9 cellular contexts compared by ENCODE assay signal in the genomic region with DNA sequence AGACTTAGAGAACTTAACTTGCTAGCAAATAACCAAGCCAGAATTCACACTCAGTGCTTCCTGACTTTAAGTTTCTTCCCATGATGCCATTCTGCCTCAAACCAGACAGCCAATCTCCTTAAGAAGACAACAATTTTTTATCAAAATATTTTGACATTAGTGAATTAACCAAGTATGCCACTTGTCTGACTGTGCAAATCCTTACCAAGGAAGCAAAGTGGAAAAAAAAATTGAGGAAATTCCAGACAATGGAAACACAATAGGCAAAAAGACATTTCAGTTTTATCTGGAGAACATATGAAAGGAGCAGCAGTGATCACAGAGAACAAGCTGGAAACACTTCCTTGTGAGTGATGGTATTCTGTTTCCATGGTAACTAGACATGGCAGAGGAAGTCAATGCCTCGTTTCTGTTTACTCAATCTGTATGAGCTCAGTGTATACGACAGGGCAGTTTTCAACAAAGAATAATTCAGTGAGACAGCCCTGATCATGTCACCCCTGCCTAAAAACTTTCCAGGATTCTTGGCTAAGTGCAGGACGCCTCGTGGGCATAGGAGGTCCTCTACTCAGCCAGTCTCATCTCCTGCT.
A peak's percentile ranks its signal among the peaks of the same experiment; 100 is the strongest.
DNase-seq lines count a peak whose midpoint lies in the region; ATAC-seq and TF ChIP-seq lines count a peak whose summit lies in the region.
"Had no signal": no experiment of that assay in that cellular context is flagged by ENCODE, and none has a peak within 500 bp of the region (broad histone marks: within the 10 kb centered on the region; RNA-seq: fewer than 3 reads in every experiment).

No MANE protein-coding gene starts in this region.

- no peaks in the 10 kb centered on the region for H4K20me1 ChIP-seq in hepatocyte (ENCODE audit: insufficient read depth, poor library complexity, severe bottlenecking)

- H2AFZ ChIP-seq in hepatocyte, result no peak overlapping the region

- no peak for TF ChIP-seq CTCF in Calu3 (IDR thresholded peaks at IDR 0.05; ENCODE audit: unreplicated experiment)
- TF ChIP-seq CTCF in LNCaP clone FGC (IDR thresholded peaks at IDR 0.05; ENCODE audit: control insufficient read depth, extremely low read depth, insufficient read depth), result no peak
- no peak for TF ChIP-seq CTCF in hepatocyte (IDR thresholded peaks at IDR 0.05; ENCODE audit: poor library complexity)

- 29% methylated on average over 4 of the region's 4 CpGs for WGBS in hepatocyte (ENCODE audit: low lambda C conversion rate, missing lambda C conversion rate)

- H3K27ac Mint-ChIP-seq in Calu3 (ENCODE audit: unreplicated experiment), result no peak overlapping the region

- H3K9me3 ChIP-seq in hepatocyte (ENCODE audit: low read depth), result no peaks in the 10 kb centered on the region

- BruUV-seq in Calu3 (replicated peaks; lab: Mats Ljungman, UMichigan), result no TSS peak

- H3K4me2 ChIP-seq in hepatocyte, result no peak overlapping the region

- H3K4me3 ChIP-seq in LNCaP clone FGC (ENCODE audit: low read depth, low read length) (no peak overlapping the region), hepatocyte (no peak overlapping the region)

- no peak overlapping the region for H3K4me3 Mint-ChIP-seq in Calu3 (ENCODE audit: low read depth, unreplicated experiment)

- CTCF ChIA-PET in Calu3 (lab: Charles Lee), result interaction anchor here (1.0 to 1.5 kb wide), 3 partner anchors 16 to 163 kb away, joined by 3 to 4 read pairs (median 3); no protein-coding TSS in a partner anchor

- no peaks in the 10 kb centered on the region for H3K79me2 ChIP-seq in hepatocyte

- no peak overlapping the region for H3K27ac ChIP-seq in hepatocyte

- H3K4me1 Mint-ChIP-seq in Calu3 (ENCODE audit: low read depth, unreplicated experiment), result peaks cover 11% of the 10 kb centered on the region

- H3K9me3 Mint-ChIP-seq in Calu3 (ENCODE audit: low read depth, unreplicated experiment), result no peaks in the 10 kb centered on the region

- H3K4me1 ChIP-seq in hepatocyte (ENCODE audit: insufficient read depth), result no peaks in the 10 kb centered on the region

- no peaks in the 10 kb centered on the region for H3K36me3 ChIP-seq in hepatocyte (replicated peaks; ENCODE audit: insufficient read depth, low read depth)

- DNase-seq in Calu3, result peak; percentile 12
- DNase-seq in LNCaP clone FGC (ENCODE audit: low read depth), result peak; percentile 23
- DNase-seq in RPMI7951 (ENCODE audit: low read depth), result peak; percentile 62
- peak; percentile 56 for DNase-seq in hepatocyte (ENCODE audit: low spot score)
- no peak for DNase-seq in activated gamma-delta T cell treated with Interleukin-2 at 50 U/mL for 16 hours
- DNase-seq: NCI-H1048 had no signal

- peaks cover 17% of the 10 kb centered on the region for H3K27me3 Mint-ChIP-seq in Calu3 (ENCODE audit: unreplicated experiment)

- no peaks in the 10 kb centered on the region for H3K36me3 Mint-ChIP-seq in Calu3 (ENCODE audit: insufficient read depth, unreplicated experiment)

- H3K9me2 ChIP-seq in hepatocyte (replicated peaks; ENCODE audit: insufficient read depth), result no peaks in the 10 kb centered on the region

- H3K27me3 ChIP-seq in hepatocyte, result no peaks in the 10 kb centered on the region

- no peak for ATAC-seq in HG02938 (IDR thresholded peaks at IDR 0.05; ENCODE audit: unreplicated experiment)
- no peak for ATAC-seq in GM19397 (IDR thresholded peaks at IDR 0.05; ENCODE audit: unreplicated experiment)
- no peak for ATAC-seq in HG03460 (IDR thresholded peaks at IDR 0.05; ENCODE audit: unreplicated experiment)

- intact Hi-C loops in Calu3 (cut with micrococcal nuclease; ENCODE audit: unreplicated experiment), result no loop called here
